ENCODE assay signal across 16 cellular contexts in the genomic region with DNA sequence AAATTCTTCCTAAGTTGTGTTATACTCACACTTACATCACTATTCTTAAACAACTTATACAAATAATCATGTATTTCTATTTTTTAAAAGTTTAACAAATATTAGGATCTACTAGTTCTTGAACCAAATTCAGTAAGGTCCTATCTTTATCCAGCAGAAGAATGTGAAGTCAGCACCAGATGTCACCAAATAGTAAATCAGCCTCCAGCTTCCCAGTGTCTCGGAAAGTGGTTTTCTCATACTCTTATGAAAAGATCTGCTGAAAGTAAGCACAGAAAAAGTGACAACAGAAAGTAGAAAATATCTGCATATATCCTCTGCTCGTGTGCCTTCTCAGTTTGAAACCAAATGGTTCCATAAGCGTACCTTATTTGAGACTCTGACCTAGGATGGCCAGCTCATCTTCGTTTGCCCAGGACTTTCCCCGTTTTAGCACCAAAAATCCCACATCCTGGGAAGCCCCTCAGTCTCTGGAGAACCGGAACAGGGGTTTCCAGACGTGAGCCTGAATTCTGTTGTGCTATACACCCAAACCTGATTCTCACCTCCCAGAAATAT.
DNase-seq lines count a peak whose midpoint lies in the region; ATAC-seq and TF ChIP-seq lines count a peak whose summit lies in the region.
"Had no signal": no experiment of that assay in that cellular context is flagged by ENCODE, and none has a peak within 500 bp of the region (broad histone marks: within the 10 kb centered on the region; RNA-seq: fewer than 3 reads in every experiment).

No MANE protein-coding gene starts in this region.

- no peak for TF ChIP-seq CTCF in WTC11 (IDR thresholded peaks at IDR 0.05)

- ATAC-seq in GM19023 (IDR thresholded peaks at IDR 0.05; ENCODE audit: unreplicated experiment) (peak; percentile 32), HG02642 (IDR thresholded peaks at IDR 0.05; ENCODE audit: poor library complexity, unreplicated experiment) (peak; percentile 65), WTC11 (no peak), GM21360 (IDR thresholded peaks at IDR 0.05; ENCODE audit: unreplicated experiment) (no peak), GM18861 (IDR thresholded peaks at IDR 0.05; ENCODE audit: unreplicated experiment) (no peak)
- no peak for ATAC-seq in activated CD8-positive, alpha-beta memory T cell treated with anti-CD3 and anti-CD28 coated beads, Interleukin-2, amount 10 ng/mL, durations not matched to agents 7 days and 5 days
- ATAC-seq: activated CD8-positive, alpha-beta T cell treated with anti-CD3 and anti-CD28 coated beads, Interleukin-2, amount 10 ng/mL, durations not matched to agents 7 days and 5 days had no signal

- 0 out of 2 replicates have a peak overlapping the region, but pooled peaks have one; percentile 3 for H3K27ac Mint-ChIP-seq in WTC11
- H3K27ac Mint-ChIP-seq in activated CD8-positive, alpha-beta memory T cell treated with anti-CD3 and anti-CD28 coated beads, Interleukin-2, amount 10 ng/mL, durations not matched to agents 7 days and 5 days, result no peak overlapping the region
- H3K27ac Mint-ChIP-seq: activated CD8-positive, alpha-beta T cell treated with anti-CD3 and anti-CD28 coated beads, Interleukin-2, amount 10 ng/mL, durations not matched to agents 7 days and 5 days; B cell; type B pancreatic cell had no signal

- CTCF ChIA-PET in WTC11 (lab: Charles Lee), result no interaction called here
- CTCF ChIA-PET in activated CD8-positive, alpha-beta memory T cell treated with anti-CD3 and anti-CD28 coated beads, Interleukin-2, amount 10 ng/mL, durations not matched to agents 7 days and 5 days (lab: Charles Lee), result interaction anchor here (2.1 kb wide), 1 partner anchor 263 kb away, joined by 7 read pairs; no protein-coding TSS in a partner anchor

- H3K9me3 Mint-ChIP-seq in WTC11, result no peaks in the 10 kb centered on the region
- H3K9me3 Mint-ChIP-seq in activated CD8-positive, alpha-beta memory T cell treated with anti-CD3 and anti-CD28 coated beads, Interleukin-2, amount 10 ng/mL, durations not matched to agents 7 days and 5 days (ENCODE audit: low read depth), result peaks cover 2% of the 10 kb centered on the region

- no peaks in the 10 kb centered on the region for H3K4me1 Mint-ChIP-seq in WTC11
- H3K4me1 Mint-ChIP-seq in activated CD8-positive, alpha-beta memory T cell treated with anti-CD3 and anti-CD28 coated beads, Interleukin-2, amount 10 ng/mL, durations not matched to agents 7 days and 5 days, result peaks cover 6% of the 10 kb centered on the region
- H3K4me1 Mint-ChIP-seq: B cell had no signal

- no peaks in the 10 kb centered on the region for H3K27me3 Mint-ChIP-seq in WTC11 (ENCODE audit: low read depth)
- peaks cover 14% of the 10 kb centered on the region for H3K27me3 Mint-ChIP-seq in activated CD8-positive, alpha-beta memory T cell treated with anti-CD3 and anti-CD28 coated beads, Interleukin-2, amount 10 ng/mL, durations not matched to agents 7 days and 5 days

- H3K36me3 Mint-ChIP-seq in WTC11, result no peaks in the 10 kb centered on the region
- peaks cover 3% of the 10 kb centered on the region for H3K36me3 Mint-ChIP-seq in activated CD8-positive, alpha-beta memory T cell treated with anti-CD3 and anti-CD28 coated beads, Interleukin-2, amount 10 ng/mL, durations not matched to agents 7 days and 5 days
- H3K36me3 Mint-ChIP-seq: type B pancreatic cell had no signal

- DNase-seq in AG08395 (ENCODE audit: low spot score), result peak; percentile 35
- no peak for DNase-seq in WTC11 (ENCODE audit: low spot score)
- DNase-seq in HT-29 (ENCODE audit: low spot score), result no peak
- no peak for DNase-seq in activated CD8-positive, alpha-beta memory T cell treated with anti-CD3 and anti-CD28 coated beads, Interleukin-2, amount 10 ng/mL, durations not matched to agents 7 days and 5 days
- DNase-seq: activated gamma-delta T cell, GDM1, NCI-H1417 treated with DMSO at 0.1 percent for 48 hours, NCI-H510A, SIG-M5 had no signal

- no peak overlapping the region for H3K4me3 Mint-ChIP-seq in WTC11
- no peak overlapping the region for H3K4me3 Mint-ChIP-seq in activated CD8-positive, alpha-beta memory T cell treated with anti-CD3 and anti-CD28 coated beads, Interleukin-2, amount 10 ng/mL, durations not matched to agents 7 days and 5 days
- H3K4me3 Mint-ChIP-seq: activated CD8-positive, alpha-beta T cell treated with anti-CD3 and anti-CD28 coated beads, Interleukin-2, amount 10 ng/mL, durations not matched to agents 7 days and 5 days; B cell; type B pancreatic cell had no signal

- POLR2A ChIA-PET in WTC11 (lab: Charles Lee), result no interaction called here

TF ChIP-seq in WTC11, 78 proteins besides CTCF, POLR2A, EP300 and RAD21 (continues in another document):
- TF ChIP-seq NFE2L1 (CRISPR knock-in tag; IDR thresholded peaks at IDR 0.05) (no peak), CDX4 (CRISPR knock-in tag; IDR thresholded peaks at IDR 0.05; ENCODE audit: borderline replicate concordance) (no peak), ATF1 (CRISPR knock-in tag; IDR thresholded peaks at IDR 0.05) (no peak), IRF2 (CRISPR knock-in tag; IDR thresholded peaks at IDR 0.05; ENCODE audit: borderline replicate concordance, low read depth) (no peak), NFATC4 (CRISPR knock-in tag; IDR thresholded peaks at IDR 0.05) (no peak), ZNF396 (CRISPR knock-in tag; IDR thresholded peaks at IDR 0.05; ENCODE audit: borderline replicate concordance) (no peak), ERG (CRISPR knock-in tag; IDR thresholded peaks at IDR 0.05) (no peak), TP53 (CRISPR knock-in tag; IDR thresholded peaks at IDR 0.05) (no peak), CBFB (CRISPR knock-in tag; IDR thresholded peaks at IDR 0.05; ENCODE audit: low read depth) (no peak), GABPB1 (CRISPR knock-in tag; IDR thresholded peaks at IDR 0.05) (no peak), MXD4 (CRISPR knock-in tag; IDR thresholded peaks at IDR 0.05; ENCODE audit: borderline replicate concordance) (no peak), TEAD4 (CRISPR knock-in tag; IDR thresholded peaks at IDR 0.05) (no peak), USF2 (CRISPR knock-in tag; IDR thresholded peaks at IDR 0.05) (no peak), FOXJ3 (CRISPR knock-in tag; IDR thresholded peaks at IDR 0.05; ENCODE audit: borderline replicate concordance) (no peak)
- TF ChIP-seq, protein P1, sequence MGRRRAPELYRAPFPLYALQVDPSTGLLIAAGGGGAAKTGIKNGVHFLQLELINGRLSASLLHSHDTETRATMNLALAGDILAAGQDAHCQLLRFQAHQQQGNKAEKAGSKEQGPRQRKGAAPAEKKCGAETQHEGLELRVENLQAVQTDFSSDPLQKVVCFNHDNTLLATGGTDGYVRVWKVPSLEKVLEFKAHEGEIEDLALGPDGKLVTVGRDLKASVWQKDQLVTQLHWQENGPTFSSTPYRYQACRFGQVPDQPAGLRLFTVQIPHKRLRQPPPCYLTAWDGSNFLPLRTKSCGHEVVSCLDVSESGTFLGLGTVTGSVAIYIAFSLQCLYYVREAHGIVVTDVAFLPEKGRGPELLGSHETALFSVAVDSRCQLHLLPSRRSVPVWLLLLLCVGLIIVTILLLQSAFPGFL (CRISPR knock-in tag; IDR thresholded peaks at IDR 0.05; ENCODE audit: borderline replicate concordance), result no peak
- TF ChIP-seq, protein P2, sequence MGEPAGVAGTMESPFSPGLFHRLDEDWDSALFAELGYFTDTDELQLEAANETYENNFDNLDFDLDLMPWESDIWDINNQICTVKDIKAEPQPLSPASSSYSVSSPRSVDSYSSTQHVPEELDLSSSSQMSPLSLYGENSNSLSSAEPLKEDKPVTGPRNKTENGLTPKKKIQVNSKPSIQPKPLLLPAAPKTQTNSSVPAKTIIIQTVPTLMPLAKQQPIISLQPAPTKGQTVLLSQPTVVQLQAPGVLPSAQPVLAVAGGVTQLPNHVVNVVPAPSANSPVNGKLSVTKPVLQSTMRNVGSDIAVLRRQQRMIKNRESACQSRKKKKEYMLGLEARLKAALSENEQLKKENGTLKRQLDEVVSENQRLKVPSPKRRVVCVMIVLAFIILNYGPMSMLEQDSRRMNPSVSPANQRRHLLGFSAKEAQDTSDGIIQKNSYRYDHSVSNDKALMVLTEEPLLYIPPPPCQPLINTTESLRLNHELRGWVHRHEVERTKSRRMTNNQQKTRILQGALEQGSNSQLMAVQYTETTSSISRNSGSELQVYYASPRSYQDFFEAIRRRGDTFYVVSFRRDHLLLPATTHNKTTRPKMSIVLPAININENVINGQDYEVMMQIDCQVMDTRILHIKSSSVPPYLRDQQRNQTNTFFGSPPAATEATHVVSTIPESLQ (CRISPR knock-in tag; IDR thresholded peaks at IDR 0.05), result no peak
- TF ChIP-seq, protein P3, sequence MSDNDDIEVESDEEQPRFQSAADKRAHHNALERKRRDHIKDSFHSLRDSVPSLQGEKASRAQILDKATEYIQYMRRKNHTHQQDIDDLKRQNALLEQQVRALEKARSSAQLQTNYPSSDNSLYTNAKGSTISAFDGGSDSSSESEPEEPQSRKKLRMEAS (CRISPR knock-in tag; IDR thresholded peaks at IDR 0.05), result no peak

Comparison
In these comparisons a context has a peak if more than half of its experiments do, and no peak if none do; other contexts are left out.
1. ATAC-seq: peak in GM19023 (single experiment) and HG02642 (single experiment); none in WTC11 (single experiment), GM21360 (single experiment), GM18861 (single experiment) and activated CD8-positive, alpha-beta memory T cell treated with anti-CD3 and anti-CD28 coated beads, Interleukin-2, amount 10 ng/mL, durations not matched to agents 7 days and 5 days (single experiment).